In the genomic region with DNA sequence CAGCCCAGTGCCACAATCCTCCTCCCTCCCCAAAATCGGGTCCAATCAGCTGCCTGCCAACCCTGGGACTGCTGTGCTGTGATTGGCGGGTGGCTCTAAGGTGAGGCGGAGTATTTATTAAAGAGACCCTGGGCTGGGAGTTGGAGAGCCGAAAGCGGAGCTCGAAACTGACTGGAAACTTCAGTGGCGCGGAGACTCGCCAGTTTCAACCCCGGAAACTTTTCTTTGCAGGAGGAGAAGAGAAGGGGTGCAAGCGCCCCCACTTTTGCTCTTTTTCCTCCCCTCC, we compare ENCODE assay signal across 9 cellular contexts. TPM values are rescaled to one million over a fixed set of nuclear protein-coding genes. Genes with fewer than 3 reads are reported as not detected.
DNase-seq lines count a peak whose midpoint lies in the region; ATAC-seq and TF ChIP-seq lines count a peak whose summit lies in the region.
"Had no signal": no experiment of that assay in that cellular context is flagged by ENCODE, and none has a peak within 500 bp of the region (broad histone marks: within the 10 kb centered on the region; RNA-seq: fewer than 3 reads in every experiment).

SOX9 (plus strand) TSS at position 143 of the 286 bp plus-strand sequence. CDS start 372 bp downstream, outside the sequence.

- H3K4me3 ChIP-seq in PC-9 (peak within 1 kb of the TSS; percentile 90), epithelial cell of esophagus (ENCODE audit: low read length) (peak within 1 kb of the TSS; percentile 68), mesodermal cell (ENCODE audit: extremely low read depth, insufficient read depth, low read length, poor library complexity, severe bottlenecking) (peak within 1 kb of the TSS; percentile 97), aorta (ENCODE audit: low read length in 2 of 2) (peak within 1 kb of the TSS in 1 of 2 donors; percentile 5)

- ATAC-seq in GM21423 (IDR thresholded peaks at IDR 0.05; ENCODE audit: unreplicated experiment) (peak; percentile 88), aorta (ENCODE audit: low FRiP score) (peak; percentile 78)

- CTCF ChIA-PET in PC-9 (lab: Charles Lee): interaction anchor here (1.5 kb wide), 1 partner anchor 647 kb away, joined by 4 read pairs; no protein-coding TSS in a partner anchor

- POLR2A ChIA-PET in PC-9 (lab: Charles Lee; ENCODE audit: unreplicated experiment): interaction anchor here (0.5 to 1.1 kb wide), 17 partner anchors 29 to 1003 kb away, joined by 3 to 17 read pairs (median 4); no protein-coding TSS in a partner anchor

- H3K27ac ChIP-seq in PC-9 (peak within 1 kb of the TSS; percentile 89), mesodermal cell (ENCODE audit: low read depth, low read length, severe bottlenecking) (peak within 1 kb of the TSS; percentile 59), aorta (ENCODE audit: low read depth in 1 of 2, low read length in 2 of 2) (no peak within 1 kb of the TSS)

- H2AFZ ChIP-seq in PC-9: peak within 1 kb of the TSS; percentile 76

- peaks cover 47% of the 10 kb centered on the region for H3K79me2 ChIP-seq in PC-9 (ENCODE audit: low read depth)

- DNase-seq in GM04504 (ENCODE audit: low read depth) (peak; percentile 50), HPDE6-E6E7 (ENCODE audit: extremely low spot score) (peak; percentile 99), PC-9 (peak; percentile 91 to 92), epithelial cell of esophagus (ENCODE audit: low read depth) (peak; percentile 97), aorta (peak; percentile 77 to 86), retina (no peak)

- no peaks in the 10 kb centered on the region for H3K9me2 ChIP-seq in PC-9 (ENCODE audit: insufficient read depth)

- no peak for TF ChIP-seq CTCF in PC-9 (conservative IDR thresholded peaks at IDR 0.05)
- no peak for TF ChIP-seq CTCF in epithelial cell of esophagus (IDR thresholded peaks at IDR 0.05; ENCODE audit: insufficient read depth, low read depth, low read length, missing control alignments)

- peak within 1 kb of the TSS; percentile 94 for H3K4me2 ChIP-seq in PC-9

- intact Hi-C loops in PC-9 (cut with micrococcal nuclease; ENCODE audit: unreplicated experiment) (loop anchor here (1.0 to 5.0 kb wide), 7 partner anchors 218 to 697 kb away; no protein-coding TSS in a partner anchor), aorta (cut with DNase I) (loop anchor here in 1 of 2 donors (10.0 kb wide), 1 partner anchor 146 kb away; no protein-coding TSS in a partner anchor)

- H3K36me3 ChIP-seq in PC-9 (ENCODE audit: low read depth) (peaks cover 24% of the 10 kb centered on the region), mesodermal cell (ENCODE audit: control insufficient read depth, insufficient read depth, low read length) (peaks cover 26% of the 10 kb centered on the region), aorta (ENCODE audit: control insufficient read depth in 1 of 2, insufficient read depth in 2 of 2, low read length in 1 of 2) (no peaks in the 10 kb centered on the region)

- peaks cover 18% of the 10 kb centered on the region for H3F3A ChIP-seq in PC-9 (ENCODE audit: insufficient read depth, low read depth)

- H4K20me1 ChIP-seq in PC-9 (ENCODE audit: insufficient read depth): peaks cover 28% of the 10 kb centered on the region

- peaks cover 4% of the 10 kb centered on the region; the same call in 1 of the 2 replicates for H3K9me3 ChIP-seq in PC-9 (ENCODE audit: insufficient read depth, low read depth)
- no peaks in the 10 kb centered on the region for H3K9me3 ChIP-seq in mesodermal cell (ENCODE audit: control insufficient read depth, low read length)
- no peaks in the 10 kb centered on the region for H3K9me3 ChIP-seq in aorta (ENCODE audit: control insufficient read depth, low read length)

- H3K4me1 ChIP-seq in PC-9 (replicated peaks; ENCODE audit: insufficient read depth): peaks cover 41% of the 10 kb centered on the region
- H3K4me1 ChIP-seq in mesodermal cell (ENCODE audit: control insufficient read depth, insufficient read depth, low read length, poor library complexity, severe bottlenecking): peaks cover 24% of the 10 kb centered on the region
- H3K4me1 ChIP-seq in aorta (ENCODE audit: control insufficient read depth in 1 of 2, insufficient read depth in 2 of 2, low read length in 2 of 2): no peaks in the 10 kb centered on the region

- BruUV-seq in PC-9 (replicated peaks; lab: Mats Ljungman, UMichigan): no TSS peak

- WGBS in mesodermal cell (ENCODE audit: insufficient coverage in 2 of 2), 2 experiments: 0% methylated on average over 6 to 8 of the region's 11 CpGs
- WGBS in aorta, 2 donors: 1% methylated on average over 9 to 11 of the region's 11 CpGs

- no peaks in the 10 kb centered on the region for H3K27me3 ChIP-seq in PC-9 (ENCODE audit: insufficient read depth, low read depth)
- H3K27me3 ChIP-seq in aorta (ENCODE audit: control insufficient read depth in 1 of 2, insufficient read depth in 2 of 2, low read length in 1 of 2): no peaks in the 10 kb centered on the region

RNA-seq across cellular contexts. Expression of gene SOX9, which starts in this region (rescaled TPM):
- 21.7 and 25.0 TPM in 2 replicates for total RNA-seq in PC-9 (2021)
- polyA plus RNA-seq in mesodermal cell (2013, experiment 1 of 2): 55.4 TPM
- polyA plus RNA-seq in mesodermal cell (2013, experiment 2 of 2): 37.4 TPM
- 1 to 10 TPM; 3.8 to 4.7 TPM for total RNA-seq in aorta
- 1 to 10 TPM; 1.5 to 3.3 TPM for polyA plus RNA-seq in aorta
- total RNA-seq: lung microvascular endothelial cell had no signal

Comparison
In these comparisons a context has a peak if more than half of its experiments do, and no peak if none do; other contexts are left out.
1. H3K27ac ChIP-seq: peak in PC-9 (single experiment) and mesodermal cell (single experiment); none in aorta (0 of 2).